In genomic region chr15:64127521-64128275, GRCh38 we compare ENCODE assay signal across 18 cellular contexts. TPM values are rescaled to one million over a fixed set of nuclear protein-coding genes. Genes with fewer than 3 reads are reported as not detected.
DNase-seq lines count a peak whose midpoint lies in the region; ATAC-seq, FAIRE-seq and TF ChIP-seq lines count a peak whose summit lies in the region.
"Had no signal": no experiment of that assay in that cellular context is flagged by ENCODE, and none has a peak within 500 bp of the region (broad histone marks: within the 10 kb centered on the region; RNA-seq: fewer than 3 reads in every experiment).

No MANE protein-coding gene starts in this region.

- H3K27me3 ChIP-seq in left ventricle myocardium inferior (ENCODE audit: low read depth) (no peaks in the 10 kb centered on the region), left lung (no peaks in the 10 kb centered on the region)

- H3K4me3 ChIP-seq in left ventricle myocardium inferior (no peak overlapping the region), left lung (no peak overlapping the region)

- intact Hi-C loops in left ventricle myocardium inferior (cut with micrococcal nuclease): no loop called here
- intact Hi-C loops in left ventricle myocardium superior (cut with micrococcal nuclease): no loop called here
- intact Hi-C loops in left lung (cut with DNase I): no loop called here
- intact Hi-C loops in sciatic nerve (cut with DNase I): no loop called here
- intact Hi-C loops in left colon (cut with DNase I, micrococcal nuclease): no loop called here

- TF ChIP-seq CTCF in left ventricle myocardium inferior (IDR thresholded peaks at IDR 0.05; ENCODE audit: borderline replicate concordance): no peak
- TF ChIP-seq CTCF in left lung (IDR thresholded peaks at IDR 0.05): no peak

- ATAC-seq in left ventricle myocardium superior (no peak), left lung (peak; percentile 86), sciatic nerve (peak; percentile 53), left colon (no peak), GM18868 (IDR thresholded peaks at IDR 0.05; ENCODE audit: unreplicated experiment) (no peak)
- ATAC-seq: Right ventricle myocardium inferior had no signal

- DNase-seq in left ventricle myocardium inferior (no peak), left ventricle myocardium superior (no peak), left lung (no peak), sciatic nerve (ENCODE audit: low spot score) (no peak), left colon (no peak), GM12892 (ENCODE audit: insufficient read length) (no peak), NCI-H774 (lab: John Stamatoyannopoulos, UW) (no peak)
- DNase-seq: EL, GF-D8, H7, NCI-H1105, NCI-H1694, NCI-H2081, NCI-H2171, NCI-H524 treated with DMSO at 0.1 percent for 48 hours had no signal

- TF ChIP-seq POLR2A in GM12892 (IDR thresholded peaks at IDR 0.05; ENCODE audit: low read depth, low read length): no peak

- H3K4me1 ChIP-seq in left ventricle myocardium inferior (peaks cover 39% of the 10 kb centered on the region), left lung (no peaks in the 10 kb centered on the region)

- no peaks in the 10 kb centered on the region for H3K9me3 ChIP-seq in left ventricle myocardium inferior (replicated peaks)
- H3K9me3 ChIP-seq in left lung: no peaks in the 10 kb centered on the region

- H3K27ac ChIP-seq in left ventricle myocardium inferior (replicated peaks) (peak overlapping the region; percentile 5), left lung (peak overlapping the region in 1 of 2 donors; percentile 35)

- H3K36me3 ChIP-seq in left ventricle myocardium inferior: peaks cover 90% of the 10 kb centered on the region
- H3K36me3 ChIP-seq in left lung: peaks cover 0 to 100% of the 10 kb centered on the region in 2 donors

- FAIRE-seq in GM12892 (lab: Jason Lieb, UNC): no peak
- FAIRE-seq: A204.1 had no signal

RNA-seq across cellular contexts. Expression of gene SNX22, which starts 23.8 kb away (rescaled TPM):
- total RNA-seq in left ventricle myocardium inferior (2.0 TPM), left ventricle myocardium superior (5.6 TPM), left lung (1 to 10 TPM; 6.2 to 7.4 TPM), sciatic nerve (2.1 TPM), left colon (under 1 TPM; 0.34 to 0.73 TPM)
- 16.1 TPM for polyA plus RNA-seq in GM12892 (2012; ENCODE audit: missing spikeins)

RNA-seq across cellular contexts. Expression of gene SNX1, which starts 31.9 kb away (rescaled TPM):
- 72.1 TPM for total RNA-seq in left ventricle myocardium inferior
- 89.7 TPM for total RNA-seq in left ventricle myocardium superior
- total RNA-seq in left lung: 100 to 1,000 TPM; 150 to 160 TPM
- total RNA-seq in sciatic nerve: 178 TPM
- total RNA-seq in left colon: 100 to 1,000 TPM; 103 to 110 TPM
- 70.6 TPM for polyA plus RNA-seq in GM12892 (2012; ENCODE audit: missing spikeins)

RNA-seq across cellular contexts. Expression of gene CIAO2A, which starts 34.1 kb away (rescaled TPM):
- total RNA-seq in left ventricle myocardium inferior (71.0 TPM), left ventricle myocardium superior (72.2 TPM), left lung (10 to 100 TPM; 51.4 to 73.0 TPM), sciatic nerve (26.3 TPM), left colon (100 to 1,000 TPM in 1 of 2 donors, 10 to 100 TPM in 1; 86.5 to 106 TPM)
- polyA plus RNA-seq in GM12892 (2012; ENCODE audit: missing spikeins): 151 TPM

RNA-seq across cellular contexts. Expression of gene PPIB, which starts 35.1 kb away (rescaled TPM):
- total RNA-seq in left ventricle myocardium inferior: 102 TPM
- total RNA-seq in left ventricle myocardium superior: 106 TPM
- total RNA-seq in left lung: 100 to 1,000 TPM; 554 to 728 TPM
- total RNA-seq in sciatic nerve: 218 TPM
- total RNA-seq in left colon: 100 to 1,000 TPM; 284 to 324 TPM
- 312 TPM for polyA plus RNA-seq in GM12892 (2012; ENCODE audit: missing spikeins)

Comparison
In these comparisons a context has a peak if more than half of its experiments do, and no peak if none do; other contexts are left out.
1. ATAC-seq: peak in left lung (single experiment) and sciatic nerve (single experiment); none in left ventricle myocardium superior (single experiment), left colon (single experiment) and GM18868 (single experiment).